Comparison of ENCODE assay signal across 2 cellular contexts in genomic region chr15:42863572-42864239, GRCh38.
TF ChIP-seq lines count a peak whose summit lies in the region.

No MANE protein-coding gene starts in this region.

TF ChIP-seq in liver, 16 proteins besides CTCF, POLR2A, EP300 and RAD21:
- TF ChIP-seq, protein P1, sequence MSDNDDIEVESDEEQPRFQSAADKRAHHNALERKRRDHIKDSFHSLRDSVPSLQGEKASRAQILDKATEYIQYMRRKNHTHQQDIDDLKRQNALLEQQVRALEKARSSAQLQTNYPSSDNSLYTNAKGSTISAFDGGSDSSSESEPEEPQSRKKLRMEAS (IDR thresholded peaks at IDR 0.05) = no peak
- TF ChIP-seq FOXA1 (IDR thresholded peaks at IDR 0.05) (peak; percentile 64), JUND (IDR thresholded peaks at IDR 0.05) (no peak), NR2F2 (IDR thresholded peaks at IDR 0.05) (no peak), EGR1 (IDR thresholded peaks at IDR 0.05; ENCODE audit: low read depth in 2 of 2) (no peak), HNF4G (IDR thresholded peaks at IDR 0.05) (no peak), FOXA2 (IDR thresholded peaks at IDR 0.05) (peak; percentile 76), SP1 (IDR thresholded peaks at IDR 0.05) (peak; percentile 16), ATF3 (IDR thresholded peaks at IDR 0.05) (no peak), REST (IDR thresholded peaks at IDR 0.05) (no peak), HNF4A (conservative IDR thresholded peaks at IDR 0.05) (peak in 1 of 2 donors; percentile 22), GABPA (IDR thresholded peaks at IDR 0.05 in 1 of 2, conservative IDR thresholded peaks at IDR 0.05 in 1 of 2) (no peak), RXRA (IDR thresholded peaks at IDR 0.05) (peak in 1 of 2 donors; percentile 17)

TF ChIP-seq in HepG2, 621 proteins besides CTCF, POLR2A, EP300 and RAD21:
- TF ChIP-seq U2AF2 (IDR thresholded peaks at IDR 0.05; ENCODE audit: low read depth, low read length) = no peak
- no peak for TF ChIP-seq SIX4 (CRISPR knock-in tag; IDR thresholded peaks at IDR 0.05)
- TF ChIP-seq PAF1 (CRISPR knock-in tag; IDR thresholded peaks at IDR 0.05) = no peak
- no peak for TF ChIP-seq AKAP8 (CRISPR knock-in tag; IDR thresholded peaks at IDR 0.05)
- TF ChIP-seq HNF1A (IDR thresholded peaks at IDR 0.05; ENCODE audit: low read depth) = no peak
- no peak for TF ChIP-seq HNF1A (CRISPR knock-in tag; IDR thresholded peaks at IDR 0.05; ENCODE audit: borderline replicate concordance)
- TF ChIP-seq, protein P2, sequence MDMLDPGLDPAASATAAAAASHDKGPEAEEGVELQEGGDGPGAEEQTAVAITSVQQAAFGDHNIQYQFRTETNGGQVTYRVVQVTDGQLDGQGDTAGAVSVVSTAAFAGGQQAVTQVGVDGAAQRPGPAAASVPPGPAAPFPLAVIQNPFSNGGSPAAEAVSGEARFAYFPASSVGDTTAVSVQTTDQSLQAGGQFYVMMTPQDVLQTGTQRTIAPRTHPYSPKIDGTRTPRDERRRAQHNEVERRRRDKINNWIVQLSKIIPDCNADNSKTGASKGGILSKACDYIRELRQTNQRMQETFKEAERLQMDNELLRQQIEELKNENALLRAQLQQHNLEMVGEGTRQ (IDR thresholded peaks at IDR 0.05; ENCODE audit: low read depth, low read length) = no peak
- TF ChIP-seq, protein P2 (CRISPR knock-in tag; IDR thresholded peaks at IDR 0.05; ENCODE audit: borderline replicate concordance) = no peak
